14 cellular contexts compared by ENCODE assay signal in the genomic region with DNA sequence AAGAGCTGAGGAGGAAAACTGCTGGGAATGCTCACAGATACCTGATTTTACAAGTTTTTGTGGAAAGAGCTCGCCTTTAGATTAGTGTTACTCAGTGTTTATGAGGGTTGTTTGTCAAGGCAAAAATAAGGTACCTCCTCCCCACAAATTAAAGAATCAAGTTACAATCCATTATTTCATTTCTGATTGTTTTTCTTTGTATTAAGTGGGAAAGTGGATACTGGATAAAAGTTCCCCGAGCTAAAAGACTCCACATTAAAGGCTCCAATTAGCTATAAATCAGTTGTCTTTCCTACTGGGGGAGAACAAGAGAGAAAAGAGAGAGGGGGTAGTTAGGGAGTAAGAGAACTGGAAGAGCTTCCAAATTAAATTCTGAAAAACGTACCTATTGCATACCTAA. TPM values are rescaled to one million over a fixed set of nuclear protein-coding genes. Genes with fewer than 3 reads are reported as not detected.
"Had no signal": no experiment of that assay in that cellular context is flagged by ENCODE, and none has a peak within 500 bp of the region (broad histone marks: within the 10 kb centered on the region; RNA-seq: fewer than 3 reads in every experiment).

No MANE protein-coding gene starts in this region.

- H3K9me3 Mint-ChIP-seq: activated naive CD8-positive, alpha-beta T cell treated with anti-CD3 and anti-CD28 coated beads, Interleukin-2, amount 10 ng/mL, durations not matched to agents 7 days and 5 days; stimulated activated naive CD8-positive, alpha-beta T cell treated with anti-CD3 and anti-CD28 coated beads, Interleukin-15, Interleukin-2, amounts not matched to agents 100 ng/mL and 50 ng/mL, for 24 hours had no signal

- H3K27ac ChIP-seq: testis, WERI-Rb-1 had no signal

- H3K36me3 ChIP-seq: WERI-Rb-1 had no signal

- H3K9me3 ChIP-seq: testis had no signal

- H3K4me3 ChIP-seq: lung had no signal

- DNase-seq: activated CD4-positive, alpha-beta T cell treated with anti-CD3 and anti-CD28 coated beads for 36 hours; activated CD8-positive, alpha-beta memory T cell treated with anti-CD3 and anti-CD28 coated beads, Interleukin-2, amount 50 U/mL, for 48 hours; activated CD8-positive, alpha-beta T cell treated with anti-CD3 and anti-CD28 coated beads for 36 hours; activated naive CD8-positive, alpha-beta T cell treated with anti-CD3 and anti-CD28 coated beads, Interleukin-2, amount 10 ng/mL, durations not matched to agents 7 days and 5 days; aorta; foreskin melanocyte; head of caudate nucleus; naive B cell; stimulated activated CD4-positive, alpha-beta T cell treated with anti-CD3 and anti-CD28 coated beads, Interleukin-4, amount 100 ng/mL, for 1 hour; stimulated activated CD8-positive, alpha-beta memory T cell treated with anti-CD3 and anti-CD28 coated beads, Interleukin-4, amount 100 ng/mL, for 48 hours; testis; WERI-Rb-1 had no signal

- ATAC-seq: activated CD4-positive, alpha-beta T cell treated with anti-CD3 and anti-CD28 coated beads for 36 hours; activated CD8-positive, alpha-beta T cell treated with anti-CD3 and anti-CD28 coated beads for 36 hours had no signal

- H3K4me3 Mint-ChIP-seq: activated CD4-positive, alpha-beta T cell treated with anti-CD3 and anti-CD28 coated beads for 36 hours; activated CD8-positive, alpha-beta T cell treated with anti-CD3 and anti-CD28 coated beads for 36 hours; activated naive CD8-positive, alpha-beta T cell treated with anti-CD3 and anti-CD28 coated beads, Interleukin-2, amount 10 ng/mL, durations not matched to agents 7 days and 5 days; stimulated activated naive CD8-positive, alpha-beta T cell treated with anti-CD3 and anti-CD28 coated beads, Interleukin-15, Interleukin-2, amounts not matched to agents 100 ng/mL and 50 ng/mL, for 24 hours had no signal

- H3K36me3 Mint-ChIP-seq: activated naive CD8-positive, alpha-beta T cell treated with anti-CD3 and anti-CD28 coated beads, Interleukin-2, amount 10 ng/mL, durations not matched to agents 7 days and 5 days had no signal

- H3K4me1 ChIP-seq: testis had no signal

- H3K27ac Mint-ChIP-seq: activated CD4-positive, alpha-beta T cell treated with anti-CD3 and anti-CD28 coated beads for 36 hours; activated CD8-positive, alpha-beta T cell treated with anti-CD3 and anti-CD28 coated beads for 36 hours; activated naive CD8-positive, alpha-beta T cell treated with anti-CD3 and anti-CD28 coated beads, Interleukin-2, amount 10 ng/mL, durations not matched to agents 7 days and 5 days; naive B cell; stimulated activated naive CD8-positive, alpha-beta T cell treated with anti-CD3 and anti-CD28 coated beads, Interleukin-15, Interleukin-2, amounts not matched to agents 100 ng/mL and 50 ng/mL, for 24 hours had no signal

- H3K27me3 ChIP-seq: testis had no signal

RNA-seq across cellular contexts. Expression of gene ALDH1A2, which starts 1.9 kb away (rescaled TPM):
- total RNA-seq: activated CD4-positive, alpha-beta T cell treated with anti-CD3 and anti-CD28 coated beads for 36 hours had no signal
